In genomic region chr9:38044706-38045105, GRCh38 we compare ENCODE assay signal across 15 cellular contexts.
"Had no signal": no experiment of that assay in that cellular context is flagged by ENCODE, and none has a peak within 500 bp of the region (broad histone marks: within the 10 kb centered on the region; RNA-seq: fewer than 3 reads in every experiment).

No MANE protein-coding gene starts in this region.

- H3K27me3 Mint-ChIP-seq: activated CD8-positive, alpha-beta memory T cell treated with anti-CD3 and anti-CD28 coated beads, Interleukin-2, amount 10 ng/mL, durations not matched to agents 7 days and 5 days; activated naive CD4-positive, alpha-beta T cell treated with anti-CD3 and anti-CD28 coated beads, Interleukin-2, amount 50 U/mL, for 24 hours; activated T-cell treated with anti-CD3 and anti-CD28 coated beads, Interleukin-2, amount 50 U/mL, for 24 hours had no signal

- H3K4me3 ChIP-seq: left lung, upper lobe of left lung had no signal

- H3K36me3 ChIP-seq: brain microvascular endothelial cell, left lung, upper lobe of left lung had no signal

- H3K4me1 Mint-ChIP-seq: memory B cell had no signal

- H3K4me3 Mint-ChIP-seq: activated CD8-positive, alpha-beta memory T cell treated with anti-CD3 and anti-CD28 coated beads, Interleukin-2, amount 10 ng/mL, durations not matched to agents 7 days and 5 days; activated naive CD4-positive, alpha-beta T cell treated with anti-CD3 and anti-CD28 coated beads, Interleukin-2, amount 50 U/mL, for 24 hours; activated T-cell treated with anti-CD3 and anti-CD28 coated beads, Interleukin-2, amount 50 U/mL, for 24 hours; endodermal cell; memory B cell; nephron progenitor cell; stimulated activated memory B cell treated with anti-CD40 and anti-IgM and Interleukin-4, amounts not matched to agents 10 μg/mL and 1 μg/mL and 100 μg/mL, for 72 hours had no signal

- DNase-seq: activated CD4-positive, alpha-beta T cell treated with anti-CD3 and anti-CD28 coated beads for 1 hour; activated CD4-positive, alpha-beta T cell treated with anti-CD3 and anti-CD28 coated beads, Interleukin-2, amount 50 U/mL, for 48 hours; activated CD8-positive, alpha-beta memory T cell treated with anti-CD3 and anti-CD28 coated beads, Interleukin-2, amount 10 ng/mL, durations not matched to agents 7 days and 5 days; activated effector memory CD4-positive, alpha-beta T cell treated with Interleukin-2 at 50 U/mL for 16 hours; activated T-cell treated with anti-CD3 and anti-CD28 coated beads, Interleukin-2, amount 50 U/mL, for 24 hours; brain microvascular endothelial cell; endodermal cell; glutamatergic neuron; left lung; nephron progenitor cell; substantia nigra; upper lobe of left lung had no signal

- ATAC-seq: activated CD8-positive, alpha-beta memory T cell treated with anti-CD3 and anti-CD28 coated beads, Interleukin-2, amount 10 ng/mL, durations not matched to agents 7 days and 5 days; left lung; stimulated activated memory B cell treated with anti-CD40 and anti-IgM and Interleukin-4, amounts not matched to agents 10 μg/mL and 1 μg/mL and 100 μg/mL, for 72 hours had no signal

- H3K27ac Mint-ChIP-seq: activated CD8-positive, alpha-beta memory T cell treated with anti-CD3 and anti-CD28 coated beads, Interleukin-2, amount 10 ng/mL, durations not matched to agents 7 days and 5 days; activated naive CD4-positive, alpha-beta T cell treated with anti-CD3 and anti-CD28 coated beads, Interleukin-2, amount 50 U/mL, for 24 hours; activated T-cell treated with anti-CD3 and anti-CD28 coated beads, Interleukin-2, amount 50 U/mL, for 24 hours; memory B cell; stimulated activated memory B cell treated with anti-CD40 and anti-IgM and Interleukin-4, amounts not matched to agents 10 μg/mL and 1 μg/mL and 100 μg/mL, for 72 hours had no signal

- H3K27ac ChIP-seq: brain microvascular endothelial cell, left lung had no signal

- H3K36me3 Mint-ChIP-seq: activated CD8-positive, alpha-beta memory T cell treated with anti-CD3 and anti-CD28 coated beads, Interleukin-2, amount 10 ng/mL, durations not matched to agents 7 days and 5 days; activated naive CD4-positive, alpha-beta T cell treated with anti-CD3 and anti-CD28 coated beads, Interleukin-2, amount 50 U/mL, for 24 hours; memory B cell; stimulated activated memory B cell treated with anti-CD40 and anti-IgM and Interleukin-4, amounts not matched to agents 10 μg/mL and 1 μg/mL and 100 μg/mL, for 72 hours had no signal

- H3K27me3 ChIP-seq: brain microvascular endothelial cell, left lung, upper lobe of left lung had no signal

- H3K9me3 ChIP-seq: left lung, upper lobe of left lung had no signal

- H3K9me3 Mint-ChIP-seq: activated naive CD4-positive, alpha-beta T cell treated with anti-CD3 and anti-CD28 coated beads, Interleukin-2, amount 50 U/mL, for 24 hours; activated T-cell treated with anti-CD3 and anti-CD28 coated beads, Interleukin-2, amount 50 U/mL, for 24 hours; endodermal cell; memory B cell; nephron progenitor cell; stimulated activated memory B cell treated with anti-CD40 and anti-IgM and Interleukin-4, amounts not matched to agents 10 μg/mL and 1 μg/mL and 100 μg/mL, for 72 hours had no signal
